2 cellular contexts compared by ENCODE assay signal in genomic region chr10:71967958-71968357, GRCh38. TPM values are rescaled to one million over a fixed set of nuclear protein-coding genes. Genes with fewer than 3 reads are reported as not detected.
"Had no signal": no experiment of that assay in that cellular context is flagged by ENCODE, and none has a peak within 500 bp of the region (broad histone marks: within the 10 kb centered on the region; RNA-seq: fewer than 3 reads in every experiment).

No MANE protein-coding gene starts in this region.

RNA-seq across cellular contexts. Expression of gene CHST3, which starts 3.8 kb away (rescaled TPM):
- total RNA-seq: activated CD8-positive, alpha-beta T cell treated with anti-CD3 and anti-CD28 coated beads, Interleukin-2, amount 10 ng/mL, durations not matched to agents 7 days and 5 days; naive thymus-derived CD8-positive, alpha-beta T cell had no signal
- polyA plus RNA-seq: naive thymus-derived CD8-positive, alpha-beta T cell had no signal
